In genomic region chr18:3265564-3266033, GRCh38 we compare ENCODE assay signal across 12 cellular contexts. TPM values are rescaled to one million over a fixed set of nuclear protein-coding genes. Genes with fewer than 3 reads are reported as not detected.
DNase-seq lines count a peak whose midpoint lies in the region; ATAC-seq, FAIRE-seq and TF ChIP-seq lines count a peak whose summit lies in the region.
"Had no signal": no experiment of that assay in that cellular context is flagged by ENCODE, and none has a peak within 500 bp of the region (broad histone marks: within the 10 kb centered on the region; RNA-seq: fewer than 3 reads in every experiment).

No MANE protein-coding gene starts in this region.

- H3K4me1 ChIP-seq in breast epithelium (peaks cover 0 to 29% of the 10 kb centered on the region in 2 donors), upper lobe of right lung (peaks cover 67% of the 10 kb centered on the region)

- no peaks in the 10 kb centered on the region for H3K36me3 ChIP-seq in breast epithelium
- no peaks in the 10 kb centered on the region for H3K36me3 ChIP-seq in upper lobe of right lung
- H3K36me3 ChIP-seq: cardiac muscle cell, lower lobe of right lung had no signal

- H3K9me3 ChIP-seq in breast epithelium: no peaks in the 10 kb centered on the region
- H3K9me3 ChIP-seq in upper lobe of right lung: no peaks in the 10 kb centered on the region
- H3K9me3 ChIP-seq: lower lobe of right lung had no signal

- DNase-seq in AG08395 (ENCODE audit: low spot score): peak; percentile 31
- peak; percentile 41 for DNase-seq in HuH-7 (ENCODE audit: low spot score)
- DNase-seq in breast epithelium (ENCODE audit: low spot score in 2 of 2): no peak
- DNase-seq in lung microvascular endothelial cell (ENCODE audit: low read depth in 2 of 2): peak; percentile 48 to 65
- no peak for DNase-seq in occipital lobe (lab: John Stamatoyannopoulos, UW)
- DNase-seq in GM12892 (ENCODE audit: insufficient read length): no peak
- no peak for DNase-seq in upper lobe of right lung
- DNase-seq: lower lobe of right lung, NCI-H2029 treated with DMSO at 0.1 percent for 48 hours had no signal

- no peak for TF ChIP-seq CTCF in breast epithelium (IDR thresholded peaks at IDR 0.05)
- TF ChIP-seq CTCF in upper lobe of right lung (IDR thresholded peaks at IDR 0.05): no peak

- intact Hi-C loops in breast epithelium (cut with DNase I; ENCODE audit: low total_unique reads): loop anchor here (10.0 kb wide), 1 partner anchor 329 kb away; no protein-coding TSS in a partner anchor
- intact Hi-C loops in upper lobe of right lung (cut with DNase I): no loop called here

- TF ChIP-seq POLR2A in breast epithelium (IDR thresholded peaks at IDR 0.05): no peak
- TF ChIP-seq POLR2A in GM12892 (IDR thresholded peaks at IDR 0.05; ENCODE audit: low read depth, low read length): no peak

- H3K27me3 ChIP-seq in breast epithelium (no peaks in the 10 kb centered on the region), upper lobe of right lung (no peaks in the 10 kb centered on the region)
- H3K27me3 ChIP-seq: cardiac muscle cell had no signal

- no peak for FAIRE-seq in GM12892 (lab: Jason Lieb, UNC)
- FAIRE-seq: D721Med had no signal

- ATAC-seq in upper lobe of right lung (no peak), GM21619 (IDR thresholded peaks at IDR 0.05; ENCODE audit: unreplicated experiment) (no peak)
- ATAC-seq: lower lobe of right lung had no signal

- H3K4me3 ChIP-seq in breast epithelium (peak overlapping the region in 1 of 3 donors; percentile 5), upper lobe of right lung (no peak overlapping the region)
- H3K4me3 ChIP-seq: cardiac muscle cell, lower lobe of right lung had no signal

- peak overlapping the region; percentile 33 to 56 for H3K27ac ChIP-seq in breast epithelium
- H3K27ac ChIP-seq in upper lobe of right lung: no peak overlapping the region
- H3K27ac ChIP-seq: cardiac muscle cell, lower lobe of right lung had no signal

RNA-seq across cellular contexts. Expression of gene MYL12B, which starts 3.7 kb away (rescaled TPM):
- 100 to 1,000 TPM; 305 to 371 (median 335) TPM for total RNA-seq in breast epithelium
- 736 and 834 TPM in 2 replicates for total RNA-seq in lung microvascular endothelial cell
- 156 TPM for total RNA-seq in occipital lobe
- polyA plus RNA-seq in GM12892 (2012; ENCODE audit: missing spikeins): 388 TPM
- 368 TPM for total RNA-seq in upper lobe of right lung

RNA-seq across cellular contexts. Expression of gene MYL12A, which starts 18.0 kb away (rescaled TPM):
- total RNA-seq in breast epithelium: 100 to 1,000 TPM; 403 to 495 (median 444) TPM
- total RNA-seq in lung microvascular endothelial cell: 943 and 1,280 TPM in 2 replicates
- total RNA-seq in occipital lobe: 49.9 TPM
- 532 TPM for polyA plus RNA-seq in GM12892 (2012; ENCODE audit: missing spikeins)
- 571 TPM for total RNA-seq in upper lobe of right lung

RNA-seq across cellular contexts. Expression of gene MYOM1, which starts 45.8 kb away (rescaled TPM):
- total RNA-seq in breast epithelium (1 to 10 TPM; 3.1 to 6.9 (median 5.9) TPM), lung microvascular endothelial cell (1.1 and 8.7 TPM in 2 replicates), occipital lobe (2.3 TPM), upper lobe of right lung (2.5 TPM)
- 1.4 TPM for polyA plus RNA-seq in GM12892 (2012; ENCODE audit: missing spikeins)

Comparison
In these comparisons a context has a peak if more than half of its experiments do, and no peak if none do; other contexts are left out.
1. DNase-seq: peak in AG08395 (single experiment), HuH-7 (single experiment) and lung microvascular endothelial cell (2 of 2); none in breast epithelium (0 of 2), occipital lobe (single experiment), GM12892 (single experiment) and upper lobe of right lung (single experiment).